Comparison of ENCODE assay signal across 10 cellular contexts in genomic region chr2:207133862-207134519, GRCh38. TPM values are rescaled to one million over a fixed set of nuclear protein-coding genes. Genes with fewer than 3 reads are reported as not detected.
DNase-seq lines count a peak whose midpoint lies in the region; ATAC-seq, FAIRE-seq and TF ChIP-seq lines count a peak whose summit lies in the region.
"Had no signal": no experiment of that assay in that cellular context is flagged by ENCODE, and none has a peak within 500 bp of the region (broad histone marks: within the 10 kb centered on the region; RNA-seq: fewer than 3 reads in every experiment).

No MANE protein-coding gene starts in this region.

- 43% methylated on average over 13 of the region's 13 CpGs for WGBS in suprapubic skin

- H3K4me1 Mint-ChIP-seq in activated naive CD8-positive, alpha-beta T cell treated with anti-CD3 and anti-CD28 coated beads for 36 hours = peaks cover 78% of the 10 kb centered on the region
- H3K4me1 Mint-ChIP-seq in activated naive CD8-positive, alpha-beta T cell treated with anti-CD3 and anti-CD28 coated beads, Interleukin-2, amount 50 U/mL, for 24 hours = peaks cover 86% of the 10 kb centered on the region
- peaks cover 76% of the 10 kb centered on the region for H3K4me1 Mint-ChIP-seq in activated CD4-positive, alpha-beta memory T cell treated with anti-CD3 and anti-CD28 coated beads for 36 hours (ENCODE audit: low read depth)

- peak; percentile 59 for FAIRE-seq in kidney (lab: Jason Lieb, UNC)
- FAIRE-seq: TTC549 had no signal

- H3K4me3 ChIP-seq in ascending aorta (peak overlapping the region in 1 of 2 donors; percentile 33), kidney (ENCODE audit: low read length in 2 of 2) (no peak overlapping the region), suprapubic skin (no peak overlapping the region)
- H3K4me3 ChIP-seq: BLaER1 treated with 17β-estradiol and CSF1 and Interleukin-3, amounts not matched to agents 10 nM and 100 nM had no signal

- H3K27me3 ChIP-seq in ascending aorta (no peaks in the 10 kb centered on the region), suprapubic skin (no peaks in the 10 kb centered on the region)
- H3K27me3 ChIP-seq: BLaER1 treated with 17β-estradiol and CSF1 and Interleukin-3, amounts not matched to agents 10 nM and 100 nM had no signal

- TF ChIP-seq EP300 in suprapubic skin (IDR thresholded peaks at IDR 0.05) = peak; percentile 30

- no peak for TF ChIP-seq CTCF in ascending aorta (IDR thresholded peaks at IDR 0.05)
- no peak for TF ChIP-seq CTCF in kidney (IDR thresholded peaks at IDR 0.05; ENCODE audit: borderline replicate concordance, extremely low read depth, insufficient read depth)
- TF ChIP-seq CTCF in suprapubic skin (IDR thresholded peaks at IDR 0.05) = no peak

- H3K9ac ChIP-seq in kidney (ENCODE audit: low read length in 2 of 2) = no peak overlapping the region
- H3K9ac ChIP-seq: BLaER1 treated with 17β-estradiol and CSF1 and Interleukin-3, amounts not matched to agents 10 nM and 100 nM had no signal

- ATAC-seq in activated naive CD8-positive, alpha-beta T cell treated with anti-CD3 and anti-CD28 coated beads, Interleukin-2, amount 50 U/mL, for 24 hours = no peak

- H3K9me3 Mint-ChIP-seq in activated naive CD8-positive, alpha-beta T cell treated with anti-CD3 and anti-CD28 coated beads for 36 hours = peaks cover 7% of the 10 kb centered on the region
- H3K9me3 Mint-ChIP-seq in activated naive CD8-positive, alpha-beta T cell treated with anti-CD3 and anti-CD28 coated beads, Interleukin-2, amount 50 U/mL, for 24 hours = peaks cover 5% of the 10 kb centered on the region
- H3K9me3 Mint-ChIP-seq in activated CD4-positive, alpha-beta memory T cell treated with anti-CD3 and anti-CD28 coated beads for 36 hours = no peaks in the 10 kb centered on the region

- no peak overlapping the region for H3K4me3 Mint-ChIP-seq in activated naive CD8-positive, alpha-beta T cell treated with anti-CD3 and anti-CD28 coated beads for 36 hours
- H3K4me3 Mint-ChIP-seq in activated naive CD8-positive, alpha-beta T cell treated with anti-CD3 and anti-CD28 coated beads, Interleukin-2, amount 50 U/mL, for 24 hours = no peak overlapping the region
- H3K4me3 Mint-ChIP-seq in activated CD4-positive, alpha-beta memory T cell treated with anti-CD3 and anti-CD28 coated beads for 36 hours = no peak overlapping the region

- intact Hi-C loops in ascending aorta (cut with DNase I) = loop anchor here (1.0 to 5.0 kb wide), 2 partner anchors 32 to 398 kb away; no protein-coding TSS in a partner anchor
- intact Hi-C loops in kidney (cut with DNase I) = no loop called here
- intact Hi-C loops in activated CD4-positive, alpha-beta memory T cell treated with anti-CD3 and anti-CD28 coated beads for 36 hours (cut with micrococcal nuclease) = no loop called here

- no peaks in the 10 kb centered on the region for H3K27me3 Mint-ChIP-seq in activated naive CD8-positive, alpha-beta T cell treated with anti-CD3 and anti-CD28 coated beads for 36 hours
- no peaks in the 10 kb centered on the region for H3K27me3 Mint-ChIP-seq in activated naive CD8-positive, alpha-beta T cell treated with anti-CD3 and anti-CD28 coated beads, Interleukin-2, amount 50 U/mL, for 24 hours
- no peaks in the 10 kb centered on the region for H3K27me3 Mint-ChIP-seq in activated CD4-positive, alpha-beta memory T cell treated with anti-CD3 and anti-CD28 coated beads for 36 hours

- peaks cover 49% of the 10 kb centered on the region for H3K36me3 Mint-ChIP-seq in activated naive CD8-positive, alpha-beta T cell treated with anti-CD3 and anti-CD28 coated beads for 36 hours
- peaks cover 16% of the 10 kb centered on the region for H3K36me3 Mint-ChIP-seq in activated naive CD8-positive, alpha-beta T cell treated with anti-CD3 and anti-CD28 coated beads, Interleukin-2, amount 50 U/mL, for 24 hours (ENCODE audit: low read depth)
- peaks cover 9% of the 10 kb centered on the region for H3K36me3 Mint-ChIP-seq in activated CD4-positive, alpha-beta memory T cell treated with anti-CD3 and anti-CD28 coated beads for 36 hours

- H3K36me3 ChIP-seq in ascending aorta (no peaks in the 10 kb centered on the region), kidney (ENCODE audit: control insufficient read depth in 1 of 2, insufficient read depth in 2 of 2, low read length in 2 of 2) (no peaks in the 10 kb centered on the region), suprapubic skin (no peaks in the 10 kb centered on the region)
- H3K36me3 ChIP-seq: BLaER1 treated with 17β-estradiol and CSF1 and Interleukin-3, amounts not matched to agents 10 nM and 100 nM had no signal

- POLR2A ChIA-PET in activated CD4-positive, alpha-beta memory T cell treated with anti-CD3 and anti-CD28 coated beads for 36 hours (lab: Charles Lee) = interaction anchor here (0.6 to 1.1 kb wide), 2 partner anchors 10 to 321 kb away, joined by 3 to 4 read pairs; no protein-coding TSS in a partner anchor

- CTCF ChIA-PET in activated CD4-positive, alpha-beta memory T cell treated with anti-CD3 and anti-CD28 coated beads for 36 hours (lab: Charles Lee) = interaction anchor here (1.1 to 1.2 kb wide), 2 partner anchors 9 to 88 kb away, joined by 3 read pairs; no protein-coding TSS in a partner anchor

- no peaks in the 10 kb centered on the region for H3K9me3 ChIP-seq in ascending aorta
- H3K9me3 ChIP-seq in kidney (ENCODE audit: control insufficient read depth in 1 of 2, low read length in 2 of 2) = no peaks in the 10 kb centered on the region
- no peaks in the 10 kb centered on the region for H3K9me3 ChIP-seq in suprapubic skin

- H3K27ac Mint-ChIP-seq in activated naive CD8-positive, alpha-beta T cell treated with anti-CD3 and anti-CD28 coated beads for 36 hours = peak overlapping the region; percentile 20
- H3K27ac Mint-ChIP-seq in activated naive CD8-positive, alpha-beta T cell treated with anti-CD3 and anti-CD28 coated beads, Interleukin-2, amount 50 U/mL, for 24 hours = no peak overlapping the region
- no peak overlapping the region for H3K27ac Mint-ChIP-seq in activated CD4-positive, alpha-beta memory T cell treated with anti-CD3 and anti-CD28 coated beads for 36 hours

- no peak for DNase-seq in activated naive CD8-positive, alpha-beta T cell treated with anti-CD3 and anti-CD28 coated beads for 36 hours
- no peak for DNase-seq in activated naive CD8-positive, alpha-beta T cell treated with anti-CD3 and anti-CD28 coated beads, Interleukin-2, amount 50 U/mL, for 24 hours
- peak; percentile 61 to 95 for DNase-seq in ascending aorta (ENCODE audit: low spot score in 2 of 2)
- DNase-seq in kidney = peak; percentile 92
- peak in 1 of 2 donors; percentile 81 for DNase-seq in suprapubic skin (ENCODE audit: low spot score in 2 of 2)
- DNase-seq in NCI-H128 (lab: John Stamatoyannopoulos, UW; ENCODE audit: unreplicated experiment) = no peak
- no peak for DNase-seq in activated CD4-positive, alpha-beta memory T cell treated with anti-CD3 and anti-CD28 coated beads for 36 hours
- no peak for DNase-seq in germinal center (ENCODE audit: low spot score)

- H3K4me1 ChIP-seq in ascending aorta (peaks cover 12 to 74% of the 10 kb centered on the region in 2 donors), kidney (ENCODE audit: control insufficient read depth in 1 of 2, insufficient read depth in 1 of 2, low read depth in 1 of 2, low read length in 2 of 2) (peaks cover 20 to 30% of the 10 kb centered on the region in 2 donors), suprapubic skin (peaks cover 48% of the 10 kb centered on the region)

- no peak for TF ChIP-seq POLR2A in suprapubic skin (IDR thresholded peaks at IDR 0.05)

- peak overlapping the region; percentile 82 to 89 for H3K27ac ChIP-seq in ascending aorta
- H3K27ac ChIP-seq in kidney (ENCODE audit: low read depth in 2 of 2, low read length in 2 of 2) = peak overlapping the region; percentile 60 to 87
- peak overlapping the region; percentile 68 for H3K27ac ChIP-seq in suprapubic skin
- H3K27ac ChIP-seq: BLaER1 treated with 17β-estradiol and CSF1 and Interleukin-3, amounts not matched to agents 10 nM and 100 nM had no signal

RNA-seq across cellular contexts. Expression of gene KLF7, which starts 31.8 kb away (rescaled TPM):
- total RNA-seq in activated naive CD8-positive, alpha-beta T cell treated with anti-CD3 and anti-CD28 coated beads for 36 hours = 10 to 100 TPM in 1 of 2 experiments, 1 to 10 TPM in 1; 8.2 to 10.1 TPM
- total RNA-seq in ascending aorta (17.0 TPM), kidney (61.5 TPM), suprapubic skin (10 to 100 TPM; 10.0 to 17.4 (median 10.7) TPM)
- 2.9 TPM for polyA plus RNA-seq in kidney (ENCODE audit: insufficient read depth, low read depth, low replicate concordance)
- total RNA-seq in activated CD4-positive, alpha-beta memory T cell treated with anti-CD3 and anti-CD28 coated beads for 36 hours = 10 to 100 TPM; 24.1 to 29.5 TPM

Comparison
In these comparisons a context has a peak if more than half of its experiments do, and no peak if none do; other contexts are left out.
1. DNase-seq: peak in ascending aorta (2 of 2) and kidney (single experiment); none in activated naive CD8-positive, alpha-beta T cell treated with anti-CD3 and anti-CD28 coated beads for 36 hours (single experiment), activated naive CD8-positive, alpha-beta T cell treated with anti-CD3 and anti-CD28 coated beads, Interleukin-2, amount 50 U/mL, for 24 hours (single experiment), NCI-H128 (single experiment), activated CD4-positive, alpha-beta memory T cell treated with anti-CD3 and anti-CD28 coated beads for 36 hours (single experiment) and germinal center (single experiment).
2. Peak in every context shown above with its lines, with median percentiles within 50 percentile points of each other: H3K27ac ChIP-seq.